ENCODE assay signal across 1 cellular context in genomic region chr2:1758112-1758630, GRCh38.
TF ChIP-seq lines count a peak whose summit lies in the region.

No MANE protein-coding gene starts in this region.

TF ChIP-seq in IMR-90, 13 proteins besides CTCF, POLR2A, EP300 and RAD21:
- TF ChIP-seq ELK1 (IDR thresholded peaks at IDR 0.05; ENCODE audit: borderline replicate concordance, low read depth, low read length) = no peak
- TF ChIP-seq BHLHE40 (IDR thresholded peaks at IDR 0.05; ENCODE audit: low read depth, low read length) = no peak
- TF ChIP-seq FOS (IDR thresholded peaks at IDR 0.05; ENCODE audit: low read depth, low read length) = no peak
- no peak for TF ChIP-seq MXI1 (IDR thresholded peaks at IDR 0.05; ENCODE audit: borderline replicate concordance, low read depth, low read length)
- no peak for TF ChIP-seq MAZ (IDR thresholded peaks at IDR 0.05; ENCODE audit: borderline replicate concordance, low read depth, low read length)
- no peak for TF ChIP-seq NFE2L2 (IDR thresholded peaks at IDR 0.05; ENCODE audit: low read depth, low read length)
- no peak for TF ChIP-seq CHD1 (IDR thresholded peaks at IDR 0.05; ENCODE audit: low read depth, low read length)
- TF ChIP-seq RCOR1 (IDR thresholded peaks at IDR 0.05; ENCODE audit: insufficient replicate concordance, low read length) = no peak
TF ChIP-seq in IMR-90: peak in this region for 0.
